In the genomic region with DNA sequence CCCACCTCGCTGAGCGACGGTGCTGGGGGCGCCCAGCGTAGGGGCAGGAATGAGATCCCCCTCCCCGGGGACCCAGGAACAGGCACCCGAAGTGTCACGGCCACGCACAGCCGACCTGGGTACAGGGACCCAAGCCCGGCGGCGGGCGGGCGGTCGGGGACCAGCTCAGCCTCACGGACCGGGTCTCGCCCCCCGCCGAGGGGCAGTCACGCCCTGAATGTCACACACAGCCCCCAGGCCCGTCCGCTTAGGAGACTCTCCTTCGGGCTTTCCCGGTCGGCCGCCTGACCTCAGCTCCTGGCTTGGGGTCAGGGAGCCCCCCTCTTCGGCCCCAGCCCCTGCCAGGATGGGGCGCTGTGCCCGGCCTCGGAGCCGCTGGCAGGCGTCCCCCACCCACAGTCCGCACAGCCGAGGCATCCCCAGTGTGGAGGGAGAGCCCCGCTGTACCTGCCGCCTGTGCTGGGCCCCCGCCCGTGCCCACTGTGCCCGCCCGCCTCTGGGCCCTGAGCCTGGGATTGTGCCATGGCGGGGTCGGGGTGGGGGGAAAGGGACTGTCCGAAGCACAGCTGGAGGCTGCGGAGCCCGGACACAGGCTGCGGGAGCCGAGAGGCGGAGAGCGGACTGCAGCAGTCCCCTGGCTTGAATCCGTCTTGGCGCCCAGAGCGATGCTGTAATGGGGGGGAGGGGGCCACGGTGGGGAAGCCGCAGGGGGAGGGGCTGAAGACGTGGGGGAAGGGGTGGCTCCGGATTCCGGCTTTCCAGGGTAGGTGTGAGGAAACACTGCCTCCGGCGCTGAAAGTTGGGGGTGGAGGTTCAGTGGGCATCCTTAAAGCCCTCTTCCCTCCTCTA, we compare ENCODE assay signal across 10 cellular contexts. TPM values are rescaled to one million over a fixed set of nuclear protein-coding genes. Genes with fewer than 3 reads are reported as not detected.
DNase-seq lines count a peak whose midpoint lies in the region; ATAC-seq and TF ChIP-seq lines count a peak whose summit lies in the region.
"Had no signal": no experiment of that assay in that cellular context is flagged by ENCODE, and none has a peak within 500 bp of the region (broad histone marks: within the 10 kb centered on the region; RNA-seq: fewer than 3 reads in every experiment).

No MANE protein-coding gene starts in this region.

- peaks cover 65% of the 10 kb centered on the region for H3K27me3 ChIP-seq in HUES6 (ENCODE audit: control insufficient read depth, insufficient read depth, low read length)
- no peaks in the 10 kb centered on the region for H3K27me3 ChIP-seq in SU-DHL-6 (ENCODE audit: low read length)
- H3K27me3 ChIP-seq in iPS-20b (ENCODE audit: insufficient read depth, low read length), result peaks cover 77% of the 10 kb centered on the region
- peaks cover 78% of the 10 kb centered on the region for H3K27me3 ChIP-seq in smooth muscle cell (ENCODE audit: low read depth)

- no peaks in the 10 kb centered on the region for H3K9me3 ChIP-seq in HUES6 (ENCODE audit: control insufficient read depth, insufficient read depth, low read depth, low read length)
- no peaks in the 10 kb centered on the region for H3K9me3 ChIP-seq in SU-DHL-6 (ENCODE audit: insufficient read depth, low read length)
- no peaks in the 10 kb centered on the region for H3K9me3 ChIP-seq in iPS-20b (ENCODE audit: insufficient read depth, low read depth, low read length)
- H3K9me3 ChIP-seq in smooth muscle cell (replicated peaks; ENCODE audit: low read depth), result no peaks in the 10 kb centered on the region

- H3F3A ChIP-seq in SU-DHL-6 (ENCODE audit: insufficient read depth), result no peaks in the 10 kb centered on the region
- no peaks in the 10 kb centered on the region for H3F3A ChIP-seq in smooth muscle cell (ENCODE audit: low read depth)

- H3K4me3 ChIP-seq in HUES6 (ENCODE audit: low read depth, low read length) (peak overlapping the region; percentile 64), SU-DHL-6 (ENCODE audit: insufficient read depth, low read length, poor library complexity, severe bottlenecking) (peak overlapping the region; percentile 52), iPS-20b (ENCODE audit: low read length) (peak overlapping the region; percentile 69), smooth muscle cell (peak overlapping the region; percentile 46)

- H4K20me1 ChIP-seq in SU-DHL-6 (ENCODE audit: low read depth, low read length) (no peaks in the 10 kb centered on the region), smooth muscle cell (ENCODE audit: low read depth) (no peaks in the 10 kb centered on the region)

- H3K9ac ChIP-seq in HUES6 (ENCODE audit: low read length), result peak overlapping the region; percentile 44
- peak overlapping the region; percentile 20; the same call in 1 of the 2 replicates for H3K9ac ChIP-seq in SU-DHL-6 (ENCODE audit: low read length)
- no peak overlapping the region for H3K9ac ChIP-seq in iPS-20b (ENCODE audit: low read depth, low read length)
- H3K9ac ChIP-seq in smooth muscle cell (ENCODE audit: low read depth), result no peak overlapping the region
- H3K9ac ChIP-seq: KMS-11 had no signal

- no peaks in the 10 kb centered on the region for H3K36me3 ChIP-seq in HUES6 (ENCODE audit: control insufficient read depth, insufficient read depth, low read length)
- H3K36me3 ChIP-seq in SU-DHL-6 (ENCODE audit: low read length), result no peaks in the 10 kb centered on the region
- no peaks in the 10 kb centered on the region for H3K36me3 ChIP-seq in iPS-20b (ENCODE audit: insufficient read depth, low read depth, low read length)
- H3K36me3 ChIP-seq in smooth muscle cell (ENCODE audit: low read depth), result no peaks in the 10 kb centered on the region

- 3% methylated on average over 38 of the region's 61 CpGs for WGBS in smooth muscle cell (ENCODE audit: low lambda C conversion rate)

- no peak for ATAC-seq in GM18502 (IDR thresholded peaks at IDR 0.05; ENCODE audit: poor library complexity, unreplicated experiment)
- ATAC-seq in GM19467 (IDR thresholded peaks at IDR 0.05; ENCODE audit: unreplicated experiment), result no peak

- DNase-seq in smooth muscle cell (lab: John Stamatoyannopoulos, UW; ENCODE audit: unreplicated experiment) (no peak), mesenteric fat pad (ENCODE audit: low spot score) (no peak), HUDEP-2 (lab: John Stamatoyannopoulos, UW; ENCODE audit: unreplicated experiment in 76 of 76) (no peak)
- DNase-seq: activated CD4-positive, alpha-beta T cell treated with anti-CD3 and anti-CD28 coated beads, Interleukin-2, amount 10 ng/mL, durations not matched to agents 7 days and 5 days had no signal

- H3K79me2 ChIP-seq in SU-DHL-6 (ENCODE audit: insufficient read depth, low read length), result no peaks in the 10 kb centered on the region
- no peaks in the 10 kb centered on the region for H3K79me2 ChIP-seq in smooth muscle cell (ENCODE audit: low read depth)

- TF ChIP-seq CTCF in SU-DHL-6 (IDR thresholded peaks at IDR 0.05; ENCODE audit: insufficient read depth, low read length, poor library complexity, severe bottlenecking) (no peak), smooth muscle cell (IDR thresholded peaks at IDR 0.05; ENCODE audit: borderline replicate concordance, insufficient read depth, poor library complexity, severe bottlenecking) (no peak)

- H2AFZ ChIP-seq in SU-DHL-6 (ENCODE audit: low read depth, low read length, severe bottlenecking) (no peak overlapping the region), smooth muscle cell (ENCODE audit: low read depth) (no peak overlapping the region)

- no peaks in the 10 kb centered on the region for H3K9me2 ChIP-seq in SU-DHL-6 (replicated peaks; ENCODE audit: insufficient read depth, low read length)

- H3K27ac ChIP-seq in HUES6 (ENCODE audit: low read depth, low read length) (no peak overlapping the region), SU-DHL-6 (ENCODE audit: low read depth, low read length) (no peak overlapping the region), iPS-20b (ENCODE audit: low read length) (no peak overlapping the region), smooth muscle cell (ENCODE audit: low read depth) (no peak overlapping the region)
- H3K27ac ChIP-seq: KMS-11 had no signal

- peak overlapping the region; percentile 54 for H3K4me2 ChIP-seq in SU-DHL-6 (ENCODE audit: low read depth, low read length, poor library complexity, severe bottlenecking)
- peak overlapping the region; percentile 87 for H3K4me2 ChIP-seq in smooth muscle cell
- H3K4me2 ChIP-seq: KMS-11 had no signal

- H3K4me1 ChIP-seq in HUES6 (ENCODE audit: control insufficient read depth, insufficient read depth, low read length), result peaks cover 6% of the 10 kb centered on the region
- H3K4me1 ChIP-seq in iPS-20b (ENCODE audit: insufficient read depth, low read length), result peaks cover 9% of the 10 kb centered on the region
- H3K4me1 ChIP-seq in smooth muscle cell (ENCODE audit: low read depth), result no peaks in the 10 kb centered on the region

RNA-seq across cellular contexts. Expression of a gene that starts 0.6 kb away (rescaled TPM):
- total RNA-seq in smooth muscle cell, result not detected in 2 replicates
- polyA plus RNA-seq in smooth muscle cell, result not detected in 2 replicates
- total RNA-seq in mesenteric fat pad, result 0.51 TPM

RNA-seq across cellular contexts. Expression of a gene that starts 55.1 kb away (rescaled TPM):
- total RNA-seq in smooth muscle cell (61.2 and 62.0 TPM in 2 replicates), mesenteric fat pad (37.2 TPM)
- 75.1 and 75.7 TPM in 2 replicates for polyA plus RNA-seq in smooth muscle cell

Comparison
In these comparisons a context has a peak if more than half of its experiments do, and no peak if none do; other contexts are left out.
1. H3K9ac ChIP-seq: peak in HUES6 (single experiment) and SU-DHL-6 (single experiment); none in iPS-20b (single experiment) and smooth muscle cell (single experiment).
2. Peak in every context shown above with its lines, with median percentiles within 50 percentile points of each other: H3K4me3 ChIP-seq.